Comparison of ENCODE assay signal across 25 cellular contexts in the genomic region with DNA sequence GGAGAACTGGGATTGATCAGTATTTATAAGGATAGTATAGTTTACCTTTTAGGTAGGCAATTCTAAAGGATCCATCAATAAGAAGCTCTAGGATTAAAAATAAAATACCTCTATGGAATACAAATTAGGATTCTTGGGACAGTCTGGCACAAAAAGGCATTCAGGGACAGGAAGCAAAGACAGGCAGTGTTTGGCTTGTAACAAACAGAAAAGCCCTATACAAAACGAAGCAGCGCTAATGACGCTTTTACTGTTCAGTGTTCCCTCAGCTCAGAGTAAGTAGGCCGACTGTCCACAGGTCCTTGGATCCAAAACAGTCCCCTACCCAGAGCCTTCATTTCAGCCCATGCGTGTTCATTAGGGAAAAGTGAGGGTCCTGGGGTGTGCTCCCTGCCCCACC.
"Had no signal": no experiment of that assay in that cellular context is flagged by ENCODE, and none has a peak within 500 bp of the region (broad histone marks: within the 10 kb centered on the region; RNA-seq: fewer than 3 reads in every experiment).

No MANE protein-coding gene starts in this region.

- H3K36me3 Mint-ChIP-seq: activated CD4-positive, alpha-beta memory T cell treated with anti-CD3 and anti-CD28 coated beads for 36 hours; naive thymus-derived CD4-positive, alpha-beta T cell had no signal

- H3K9me3 ChIP-seq: esophagus squamous epithelium, heart right ventricle, left lung, right lobe of liver, thoracic aorta had no signal

- H3K4me1 ChIP-seq: left lung, right lobe of liver had no signal

- H3K4me3 Mint-ChIP-seq: activated CD4-positive, alpha-beta memory T cell treated with anti-CD3 and anti-CD28 coated beads for 36 hours; activated CD4-positive, alpha-beta T cell treated with anti-CD3 and anti-CD28 coated beads, Interleukin-2, amount 10 ng/mL, durations not matched to agents 24 days and 14 days; activated naive CD4-positive, alpha-beta T cell treated with anti-CD3 and anti-CD28 coated beads, Interleukin-2, amount 50 U/mL, for 24 hours; activated naive CD8-positive, alpha-beta T cell treated with anti-CD3 and anti-CD28 coated beads, Interleukin-2, amount 50 U/mL, for 24 hours; activated T-cell treated with anti-CD3 and anti-CD28 coated beads, Interleukin-2, amount 50 U/mL, for 24 hours; naive thymus-derived CD4-positive, alpha-beta T cell had no signal

- H3K4me1 Mint-ChIP-seq: activated naive CD4-positive, alpha-beta T cell treated with anti-CD3 and anti-CD28 coated beads, Interleukin-2, amount 50 U/mL, for 24 hours; activated naive CD8-positive, alpha-beta T cell treated with anti-CD3 and anti-CD28 coated beads, Interleukin-2, amount 50 U/mL, for 24 hours had no signal

- H3K27me3 ChIP-seq: right lobe of liver had no signal

- H3K9me3 Mint-ChIP-seq: activated CD4-positive, alpha-beta memory T cell treated with anti-CD3 and anti-CD28 coated beads for 36 hours; activated CD4-positive, alpha-beta T cell treated with anti-CD3 and anti-CD28 coated beads, Interleukin-2, amount 10 ng/mL, durations not matched to agents 24 days and 14 days; activated naive CD4-positive, alpha-beta T cell treated with anti-CD3 and anti-CD28 coated beads, Interleukin-2, amount 50 U/mL, for 24 hours; activated naive CD8-positive, alpha-beta T cell treated with anti-CD3 and anti-CD28 coated beads, Interleukin-2, amount 50 U/mL, for 24 hours; activated T-cell treated with anti-CD3 and anti-CD28 coated beads, Interleukin-2, amount 50 U/mL, for 24 hours; naive thymus-derived CD4-positive, alpha-beta T cell had no signal

- H3K36me3 ChIP-seq: esophagus squamous epithelium, heart right ventricle, left lung, right lobe of liver, thoracic aorta had no signal

- H3K27ac Mint-ChIP-seq: activated CD4-positive, alpha-beta memory T cell treated with anti-CD3 and anti-CD28 coated beads for 36 hours; activated CD4-positive, alpha-beta T cell treated with anti-CD3 and anti-CD28 coated beads, Interleukin-2, amount 10 ng/mL, durations not matched to agents 24 days and 14 days; activated naive CD4-positive, alpha-beta T cell treated with anti-CD3 and anti-CD28 coated beads, Interleukin-2, amount 50 U/mL, for 24 hours; activated naive CD8-positive, alpha-beta T cell treated with anti-CD3 and anti-CD28 coated beads, Interleukin-2, amount 50 U/mL, for 24 hours; activated T-cell treated with anti-CD3 and anti-CD28 coated beads, Interleukin-2, amount 50 U/mL, for 24 hours; naive thymus-derived CD4-positive, alpha-beta T cell had no signal

- DNase-seq: activated CD4-positive, alpha-beta memory T cell treated with anti-CD3 and anti-CD28 coated beads for 36 hours; activated CD4-positive, alpha-beta T cell treated with anti-CD3 and anti-CD28 coated beads, Interleukin-2, amount 10 ng/mL, durations not matched to agents 24 days and 14 days; activated CD4-positive, CD25-positive, alpha-beta regulatory T cell treated with anti-CD3 and anti-CD28 coated beads, Interleukin-2, amount 50 U/mL, for 72 hours; activated CD8-positive, alpha-beta memory T cell treated with anti-CD3 and anti-CD28 coated beads, Interleukin-2, amount 50 U/mL, for 48 hours; activated gamma-delta T cell; activated naive CD8-positive, alpha-beta T cell treated with anti-CD3 and anti-CD28 coated beads, Interleukin-2, amount 50 U/mL, for 24 hours; activated T-cell treated with anti-CD3 and anti-CD28 coated beads, Interleukin-2, amount 50 U/mL, for 24 hours; central memory CD4-positive, alpha-beta T cell; dermis blood vessel endothelial cell; effector CD4-positive, alpha-beta T cell; esophagus squamous epithelium; foreskin melanocyte; heart right ventricle; left lung; naive thymus-derived CD4-positive, alpha-beta T cell; occipital lobe; posterior cingulate gyrus; right lobe of liver; stimulated activated CD4-positive, alpha-beta T cell treated with anti-CD3 and anti-CD28 coated beads, Interleukin-2, amount 100 ng/mL, for 48 hours; stimulated activated naive CD4-positive, alpha-beta T cell treated with Interleukin-2 at 50 U/mL for 16 hours; T-helper 2 cell; trophoblast cell had no signal

- H3K27ac ChIP-seq: epithelial cell of prostate, esophagus squamous epithelium, heart right ventricle, left lung, right lobe of liver, thoracic aorta had no signal

- H3K4me3 ChIP-seq: esophagus squamous epithelium, heart right ventricle, left lung, right lobe of liver, thoracic aorta had no signal
